9 cellular contexts compared by ENCODE assay signal in genomic region chr5:180922932-180923331, GRCh38. TPM values are rescaled to one million over a fixed set of nuclear protein-coding genes. Genes with fewer than 3 reads are reported as not detected.
"Had no signal": no experiment of that assay in that cellular context is flagged by ENCODE, and none has a peak within 500 bp of the region (broad histone marks: within the 10 kb centered on the region; RNA-seq: fewer than 3 reads in every experiment).

No MANE protein-coding gene starts in this region.

- H3K4me3 ChIP-seq: K562 had no signal

- DNase-seq: IMR-90, KBM-7, KG1 had no signal

- FAIRE-seq: HepG2, HTR-8/SVneo, K562 had no signal

- ATAC-seq: HepG2, K562 had no signal

- H3K27ac ChIP-seq: HL-60, KMS-11 had no signal

RNA-seq across cellular contexts. Expression of gene BTNL8, which starts 24.0 kb away (rescaled TPM):
- polyA plus RNA-seq: HepG2, IgD-negative memory B cell, IMR-90 had no signal
